ENCODE assay signal across 8 cellular contexts in genomic region chr19:18522124-18522861, GRCh38. TPM values are rescaled to one million over a fixed set of nuclear protein-coding genes. Genes with fewer than 3 reads are reported as not detected.
DNase-seq lines count a peak whose midpoint lies in the region; ATAC-seq lines count a peak whose summit lies in the region.

No MANE protein-coding gene starts in this region.

- DNase-seq in COLO668 (lab: John Stamatoyannopoulos, UW; ENCODE audit: unreplicated experiment), result peak; percentile 99
- DNase-seq in HT-29 (ENCODE audit: low spot score), result peak; percentile 98
- DNase-seq in NK-92 treated with Interleukin-12 subunit alpha and Interleukin-12 subunit beta, amount 100 ng/mL, for 24 hours (lab: John Stamatoyannopoulos, UW), result peak; percentile 100
- peak; percentile 100 for DNase-seq in activated CD8-positive, alpha-beta memory T cell treated with anti-CD3 and anti-CD28 coated beads for 4 hours (ENCODE audit: low read depth in 2 of 2)
- peak; percentile 99 to 100 (median 100) for DNase-seq in effector memory CD8-positive, alpha-beta T cell
- peak; percentile 99 for DNase-seq in memory B cell (ENCODE audit: low spot score in 2 of 2)
- DNase-seq in stimulated activated CD8-positive, alpha-beta memory T cell treated with anti-CD3 and anti-CD28 coated beads, Interleukin-12 subunit alpha, Interleukin-12 subunit beta, amount 100 ng/mL, for 24 hours (ENCODE audit: extremely low read depth), result peak; percentile 100

- H3K9me3 Mint-ChIP-seq in effector memory CD8-positive, alpha-beta T cell, result no peaks in the 10 kb centered on the region
- no peaks in the 10 kb centered on the region for H3K9me3 Mint-ChIP-seq in memory B cell

- H3K4me1 Mint-ChIP-seq in effector memory CD8-positive, alpha-beta T cell (ENCODE audit: low read depth in 2 of 2), result peaks cover 21 to 26% of the 10 kb centered on the region in 2 donors
- peaks cover 12% of the 10 kb centered on the region for H3K4me1 Mint-ChIP-seq in memory B cell

- peak overlapping the region; percentile 95 to 97 for H3K27ac Mint-ChIP-seq in effector memory CD8-positive, alpha-beta T cell
- peak overlapping the region; percentile 93 for H3K27ac Mint-ChIP-seq in memory B cell

- ATAC-seq in GM21360 (IDR thresholded peaks at IDR 0.05; ENCODE audit: unreplicated experiment) (peak; percentile 82), memory B cell (ENCODE audit: low read depth) (peak; percentile 80)
- ATAC-seq in effector memory CD8-positive, alpha-beta T cell (replicated peaks), result peak; percentile 81

- H3K4me3 Mint-ChIP-seq in effector memory CD8-positive, alpha-beta T cell, result peak overlapping the region; percentile 89 to 91
- peak overlapping the region; percentile 95 for H3K4me3 Mint-ChIP-seq in memory B cell

- peaks cover 42% of the 10 kb centered on the region for H3K36me3 Mint-ChIP-seq in effector memory CD8-positive, alpha-beta T cell (ENCODE audit: insufficient read depth)
- H3K36me3 Mint-ChIP-seq in memory B cell, result no peaks in the 10 kb centered on the region

- no peaks in the 10 kb centered on the region for H3K27me3 Mint-ChIP-seq in effector memory CD8-positive, alpha-beta T cell
- no peaks in the 10 kb centered on the region for H3K27me3 Mint-ChIP-seq in memory B cell

RNA-seq across cellular contexts. Expression of gene ELL, which starts 0.4 kb away (rescaled TPM):
- 16.0 and 20.7 TPM in 2 replicates for total RNA-seq in HT-29 (2014; rRNA removed; shearing (Covaris generic))

RNA-seq across cellular contexts. Expression of gene FKBP8, which starts 21.1 kb away (rescaled TPM):
- total RNA-seq in HT-29 (2014; rRNA removed; shearing (Covaris generic)), result 257 and 277 TPM in 2 replicates

RNA-seq across cellular contexts. Expression of gene KXD1, which starts 35.4 kb away (rescaled TPM):
- total RNA-seq in HT-29 (2014; rRNA removed; shearing (Covaris generic)), result 109 and 126 TPM in 2 replicates

RNA-seq across cellular contexts. Expression of gene UBA52, which starts 49.4 kb away (rescaled TPM):
- 660 TPM in 2 replicates for total RNA-seq in HT-29 (2014; rRNA removed; shearing (Covaris generic))

Comparison
In these comparisons a context has a peak if more than half of its experiments do, and no peak if none do; other contexts are left out.
1. Peak in every context shown above with its lines: DNase-seq and ATAC-seq.